In the genomic region with DNA sequence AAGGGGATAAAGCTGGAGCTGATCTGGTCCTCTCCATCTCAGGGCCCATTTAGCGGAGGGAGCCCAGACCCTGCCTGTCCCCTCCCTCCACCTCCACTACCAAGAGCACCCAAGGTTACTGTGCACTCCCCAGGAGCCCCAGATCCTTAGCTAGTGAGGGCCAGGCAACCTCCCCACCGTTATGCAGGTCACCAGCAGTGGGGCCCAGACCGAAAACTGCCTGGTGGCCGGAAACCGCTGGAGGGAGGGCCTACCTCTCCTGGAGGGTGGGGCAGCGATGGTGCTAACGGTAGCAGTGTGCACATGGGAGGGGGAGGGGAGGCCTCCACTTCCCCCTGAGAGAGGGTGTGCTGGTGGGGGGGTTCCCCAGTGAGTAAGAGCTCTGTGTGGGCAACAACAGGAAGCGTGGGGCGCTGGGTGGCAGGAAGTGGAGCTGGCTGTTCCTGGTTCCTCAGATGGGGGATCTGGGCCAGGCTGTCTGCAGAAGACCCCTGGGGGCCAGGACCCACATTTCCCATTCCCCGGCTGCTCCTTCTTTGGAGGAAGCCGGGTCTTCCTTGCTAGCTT, we compare ENCODE assay signal across 9 cellular contexts. TPM values are rescaled to one million over a fixed set of nuclear protein-coding genes. Genes with fewer than 3 reads are reported as not detected.
DNase-seq lines count a peak whose midpoint lies in the region; ATAC-seq, FAIRE-seq and TF ChIP-seq lines count a peak whose summit lies in the region.
"Had no signal": no experiment of that assay in that cellular context is flagged by ENCODE, and none has a peak within 500 bp of the region (broad histone marks: within the 10 kb centered on the region; RNA-seq: fewer than 3 reads in every experiment).

No MANE protein-coding gene starts in this region.

- ATAC-seq in HG02840 (IDR thresholded peaks at IDR 0.05; ENCODE audit: low FRiP score, unreplicated experiment), result peak; percentile 43

- TF ChIP-seq CTCF in GM12864 (IDR thresholded peaks at IDR 0.05; ENCODE audit: low read depth, low read length, missing control alignments), result no peak

- FAIRE-seq in frontal cortex (lab: Jason Lieb, UNC), result no peak

- peak; percentile 92 for DNase-seq in GM12864 (ENCODE audit: low read depth)
- peak; percentile 54 for DNase-seq in RPMI7951 (ENCODE audit: low read depth)
- DNase-seq in activated gamma-delta T cell (lab: John Stamatoyannopoulos, UW), result peak; percentile 77
- peak; percentile 41 for DNase-seq in iris pigment epithelial cell (ENCODE audit: low read depth)
- DNase-seq in stimulated activated CD4-positive, alpha-beta T cell treated with anti-CD3 and anti-CD28 coated beads, TNF-alpha, amount 100 ng/mL, for 48 hours (ENCODE audit: low read depth in 3 of 3), result peak; percentile 91 to 97 (median 95)
- DNase-seq in DMS153 (lab: John Stamatoyannopoulos, UW), result no peak
- DNase-seq in frontal cortex (ENCODE audit: low spot score in 2 of 2), result no peak

- peak overlapping the region; percentile 84 for H3K4me3 ChIP-seq in GM12864 (ENCODE audit: low read depth, low read length)

RNA-seq across cellular contexts. Expression of gene FMNL1, which starts 4.4 kb away (rescaled TPM):
- total RNA-seq in RPMI7951 (2014; rRNA removed; shearing (Covaris generic)), result 10.3 and 13.1 TPM in 2 replicates
- 4.1 TPM for total RNA-seq in frontal cortex

RNA-seq across cellular contexts. Expression of gene SPATA32, which starts 35.8 kb away (rescaled TPM):
- total RNA-seq in RPMI7951 (2014; rRNA removed; shearing (Covaris generic)), result not detected in 2 replicates
- total RNA-seq in frontal cortex, result not detected
- total RNA-seq: urinary bladder had no signal

Comparison
In these comparisons a context has a peak if more than half of its experiments do, and no peak if none do; other contexts are left out.
1. DNase-seq: peak in GM12864 (single experiment), RPMI7951 (single experiment), activated gamma-delta T cell (single experiment), iris pigment epithelial cell (single experiment) and stimulated activated CD4-positive, alpha-beta T cell treated with anti-CD3 and anti-CD28 coated beads, TNF-alpha, amount 100 ng/mL, for 48 hours (3 of 3); none in DMS153 (single experiment) and frontal cortex (0 of 2).